1 cellular context compared by ENCODE assay signal in the genomic region with DNA sequence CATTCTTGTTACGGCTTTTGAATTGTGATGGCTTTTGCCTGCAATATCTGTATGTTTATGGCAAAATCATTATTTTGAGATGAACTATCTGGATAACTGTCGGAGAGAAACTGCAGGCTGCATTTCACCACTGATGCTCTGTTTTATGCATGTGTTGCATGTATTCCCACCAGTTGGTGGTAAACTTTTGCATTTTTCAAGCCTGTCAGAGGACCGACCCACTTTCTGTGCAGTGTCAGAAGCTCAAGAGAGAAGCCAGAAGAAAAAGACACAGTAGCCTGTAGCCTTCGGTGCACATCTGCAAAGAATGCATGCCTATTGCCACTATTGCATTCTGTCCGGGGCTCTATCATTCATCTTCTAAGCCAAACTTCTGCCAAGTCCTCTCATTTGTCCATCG.
TF ChIP-seq lines count a peak whose summit lies in the region.

No MANE protein-coding gene starts in this region.

TF ChIP-seq in GM23338, 12 proteins besides CTCF, POLR2A, EP300 and RAD21 (continued from another document):
- TF ChIP-seq ZNF462 (CRISPR knock-in tag; IDR thresholded peaks at IDR 0.05) (no peak), ZNF114 (CRISPR knock-in tag; IDR thresholded peaks at IDR 0.05) (no peak), EZH2phosphoT487 (IDR thresholded peaks at IDR 0.05; ENCODE audit: unreplicated experiment) (no peak), STAT1 (IDR thresholded peaks at IDR 0.05; ENCODE audit: unreplicated experiment) (no peak), REST (IDR thresholded peaks at IDR 0.05; ENCODE audit: unreplicated experiment) (no peak), JUNB (IDR thresholded peaks at IDR 0.05; ENCODE audit: unreplicated experiment) (no peak)
TF ChIP-seq in GM23338: peak in this region for 0.
